Comparison of ENCODE assay signal across 8 cellular contexts in genomic region chr20:61980647-61981583, GRCh38.
DNase-seq lines count a peak whose midpoint lies in the region; ATAC-seq and TF ChIP-seq lines count a peak whose summit lies in the region.

No MANE protein-coding gene starts in this region.

- H3K56ac ChIP-seq in IMR-90 (ENCODE audit: extremely low read depth, insufficient read depth, low read length): no peak overlapping the region

- intact Hi-C loops in IMR-90 (cut with micrococcal nuclease) (no loop called here), adrenal gland (cut with DNase I) (no loop called here), left colon (cut with DNase I, micrococcal nuclease) (no loop called here)

- no peak overlapping the region for H3K27ac ChIP-seq in IMR-90 (ENCODE audit: insufficient read depth, low read length)
- no peak overlapping the region for H3K27ac ChIP-seq in adrenal gland

- TF ChIP-seq RAD21 in IMR-90 (IDR thresholded peaks at IDR 0.05; ENCODE audit: low read length): peak; percentile 27; the same call in 1 of the 2 replicates

- no peaks in the 10 kb centered on the region for H3K27me3 ChIP-seq in IMR-90 (ENCODE audit: control insufficient read depth, insufficient read depth, low read length)
- H3K27me3 ChIP-seq in adrenal gland: no peaks in the 10 kb centered on the region

- H4K20me1 ChIP-seq in IMR-90 (ENCODE audit: insufficient read depth, low read length): no peaks in the 10 kb centered on the region; the same call in 1 of the 2 replicates

- no peak overlapping the region for H2BK120ac ChIP-seq in IMR-90 (ENCODE audit: low read depth, low read length)

- POLR2A ChIA-PET in IMR-90 (lab: Charles Lee; ENCODE audit: unreplicated experiment): no interaction called here

- no peak overlapping the region for H2AFZ ChIP-seq in IMR-90 (replicated peaks; ENCODE audit: low read length, poor library complexity)

- H3K9me1 ChIP-seq in IMR-90 (ENCODE audit: insufficient read depth, low read length): no peaks in the 10 kb centered on the region; the same call in 1 of the 2 replicates

- H4K5ac ChIP-seq in IMR-90 (ENCODE audit: low read depth, low read length): no peak overlapping the region

- no peak overlapping the region for H3K23ac ChIP-seq in IMR-90 (ENCODE audit: low read depth, low read length)

- peak overlapping the region; percentile 65 for H2AK9ac ChIP-seq in IMR-90 (replicated peaks; ENCODE audit: low read depth, low read length, poor library complexity)

- H3K9me3 ChIP-seq in IMR-90 (ENCODE audit: control insufficient read depth, insufficient read depth, low read length): no peaks in the 10 kb centered on the region
- no peaks in the 10 kb centered on the region for H3K9me3 ChIP-seq in adrenal gland (replicated peaks in 1 of 3)

- no peak overlapping the region for H2BK5ac ChIP-seq in IMR-90 (ENCODE audit: low read depth, low read length, poor library complexity, severe bottlenecking)

- H2AK5ac ChIP-seq in IMR-90 (ENCODE audit: low read depth, low read length): no peak overlapping the region

- no peak overlapping the region for H2BK15ac ChIP-seq in IMR-90 (ENCODE audit: low read depth, low read length)

- no peak overlapping the region for H3K4ac ChIP-seq in IMR-90 (ENCODE audit: low read depth, low read length)

- TF ChIP-seq POLR2A in IMR-90 (IDR thresholded peaks at IDR 0.05; ENCODE audit: low read depth, low read length) (no peak), adrenal gland (IDR thresholded peaks at IDR 0.05) (no peak)

- H3K4me3 ChIP-seq in IMR-90 (ENCODE audit: insufficient read depth, low read depth, low read length): no peak overlapping the region
- H3K4me3 ChIP-seq in adrenal gland: no peak overlapping the region

- H3K36me3 ChIP-seq in IMR-90 (ENCODE audit: control insufficient read depth, insufficient read depth, low read length): peaks cover 14% of the 10 kb centered on the region
- no peaks in the 10 kb centered on the region for H3K36me3 ChIP-seq in adrenal gland (replicated peaks in 1 of 2)

- 97% methylated on average over 12 of the region's 22 CpGs; no CpG with 5 or more reads in 1 of the 2 experiments for WGBS in IMR-90 (ENCODE audit: extremely low coverage in 2 of 2, insufficient read length in 1 of 2), 2 experiments
- 57 to 77% (median 74%) methylated on average over 9 to 22 of the region's 22 CpGs for WGBS in adrenal gland, 4 donors

- 0 out of 2 replicates have a peak, but pooled peaks have one; percentile 12 for TF ChIP-seq CTCF in IMR-90 (conservative IDR thresholded peaks at IDR 0.05; ENCODE audit: low read depth, low read length)
- peak; percentile 53 to 82 (median 74) for TF ChIP-seq CTCF in adrenal gland (IDR thresholded peaks at IDR 0.05)

- H4K8ac ChIP-seq in IMR-90 (ENCODE audit: low read depth in 2 of 2, low read length in 2 of 2): no peak overlapping the region

- in situ Hi-C loops in IMR-90 (cut with MboI; ENCODE audit: low sequenced_read_pairs): no loop called here

- no peak overlapping the region for H3K14ac ChIP-seq in IMR-90 (replicated peaks; ENCODE audit: low read depth, low read length)

- CTCF ChIA-PET in IMR-90 (lab: Yijun Ruan, JAX): no interaction called here

- H4K91ac ChIP-seq in IMR-90 (ENCODE audit: insufficient read depth, low read depth, low read length): no peak overlapping the region

- no peak overlapping the region for H3K9ac ChIP-seq in IMR-90 (ENCODE audit: low read depth, low read length)

- peaks cover 0 to 6% of the 10 kb centered on the region in 2 experiments; a peak in 3 of 4 replicates for H3K79me1 ChIP-seq in IMR-90 (ENCODE audit: low read depth in 1 of 2, low read length in 2 of 2)

- no TSS peak for BruUV-seq in IMR-90 (replicated peaks; lab: Mats Ljungman, UMichigan)

- dilution Hi-C loops in IMR-90 (cut with HindIII; ENCODE audit: low sequenced_read_pairs, unreplicated experiment): no loop called here

- H2BK20ac ChIP-seq in IMR-90 (ENCODE audit: low read depth, low read length): no peak overlapping the region

- peak; percentile 24; the same call in 1 of the 2 replicates for ATAC-seq in IMR-90 (ENCODE audit: low read depth)
- peak; percentile 59 for ATAC-seq in left colon
- no peak for ATAC-seq in GM19023 (IDR thresholded peaks at IDR 0.05; ENCODE audit: unreplicated experiment)

- H3K4me1 ChIP-seq in IMR-90 (ENCODE audit: control insufficient read depth, insufficient read depth, low read length): no peaks in the 10 kb centered on the region
- H3K4me1 ChIP-seq in adrenal gland (replicated peaks in 1 of 2): no peaks in the 10 kb centered on the region

- H3K4me2 ChIP-seq in IMR-90 (ENCODE audit: low read depth, low read length): no peak overlapping the region

- peak; percentile 14 for DNase-seq in COLO668 (lab: John Stamatoyannopoulos, UW; ENCODE audit: unreplicated experiment)
- DNase-seq in IMR-90: no peak
- DNase-seq in adrenal gland: peak; percentile 53 to 81 (median 76)
- DNase-seq in left colon: peak in 1 of 2 donors; percentile 20
- DNase-seq in Ammon's horn (ENCODE audit: low spot score): no peak
- DNase-seq in COR-L47 (lab: John Stamatoyannopoulos, UW): no peak
- no peak for DNase-seq in NK-92 (lab: John Stamatoyannopoulos, UW; ENCODE audit: unreplicated experiment)

- no peak overlapping the region for H3K18ac ChIP-seq in IMR-90 (ENCODE audit: low read depth, low read length)

TF ChIP-seq in IMR-90, 13 proteins besides CTCF, POLR2A, EP300 and RAD21:
- TF ChIP-seq SMC3 (IDR thresholded peaks at IDR 0.05; ENCODE audit: low read depth, low read length): 0 out of 2 replicates have a peak, but pooled peaks have one; percentile 7
- no peak for TF ChIP-seq RFX5 (IDR thresholded peaks at IDR 0.05; ENCODE audit: low read depth, low read length)

Comparison
In these comparisons a context has a peak if more than half of its experiments do, and no peak if none do; other contexts are left out.
1. DNase-seq: peak in COLO668 (single experiment) and adrenal gland (7 of 7); none in IMR-90 (single experiment), Ammon's horn (single experiment), COR-L47 (single experiment) and NK-92 (single experiment).